ENCODE assay signal across 30 cellular contexts in the genomic region with DNA sequence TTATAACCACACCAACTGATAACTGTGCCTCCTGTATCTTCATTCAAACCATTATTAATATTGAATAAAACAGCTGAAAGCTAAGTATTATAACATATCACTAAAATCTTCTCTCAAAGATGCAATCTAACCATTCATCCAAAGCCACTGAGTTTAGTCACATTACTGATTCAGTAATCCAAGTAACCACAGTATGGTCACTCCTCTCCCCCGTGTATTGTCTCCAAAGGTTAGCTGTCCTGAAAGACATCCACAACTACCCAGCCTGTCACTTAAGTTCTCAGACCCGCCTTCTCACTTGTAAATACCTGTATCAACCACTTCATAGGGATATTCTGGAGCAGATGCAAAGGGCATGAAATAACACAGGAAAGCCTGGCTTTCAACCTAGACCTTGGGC.
"Had no signal": no experiment of that assay in that cellular context is flagged by ENCODE, and none has a peak within 500 bp of the region (broad histone marks: within the 10 kb centered on the region; RNA-seq: fewer than 3 reads in every experiment).

No MANE protein-coding gene starts in this region.

- H3K27ac Mint-ChIP-seq: activated B cell treated with CpG ODN at 0.5 μM for 24 hours; activated CD4-positive, alpha-beta T cell treated with anti-CD3 and anti-CD28 coated beads, Interleukin-2, amount 10 ng/mL, durations not matched to agents 24 days and 14 days; activated CD8-positive, alpha-beta memory T cell treated with anti-CD3 and anti-CD28 coated beads, Interleukin-2, amount 10 ng/mL, durations not matched to agents 7 days and 5 days; activated T-helper 2 cell treated with anti-CD3 and anti-CD28 coated beads, Interferon-gamma antibody, Interleukin-2, Interleukin-4, amounts not matched to agents 10 μg/mL and 5 μg/mL and 100 μg/mL, durations not matched to agents 14 hours and 24 hours and 36 hours; T-helper 1 cell treated with Interleukin-12 subunit alpha and Interleukin-12 subunit beta and Interleukin-4 antibody, amounts not matched to agents 30 μg/mL and 1 μg/mL, for 36 hours had no signal

- ATAC-seq: activated CD8-positive, alpha-beta memory T cell treated with anti-CD3 and anti-CD28 coated beads, Interleukin-2, amount 10 ng/mL, durations not matched to agents 7 days and 5 days; activated T-cell treated with anti-CD3 and anti-CD28 coated beads, Interleukin-2, amount 50 U/mL, for 4 hours; body of pancreas; SK-N-SH treated with all-trans-retinoic acid at 6 μM for 48 hours had no signal

- DNase-seq: activated B cell treated with CpG ODN at 0.5 μM for 24 hours; activated CD4-positive, alpha-beta T cell treated with anti-CD3 and anti-CD28 coated beads for 1 hour; activated CD4-positive, alpha-beta T cell treated with anti-CD3 and anti-CD28 coated beads, Interleukin-2, amount 10 ng/mL, durations not matched to agents 24 days and 14 days; activated CD4-positive, alpha-beta T cell treated with anti-CD3 and anti-CD28 coated beads, Interleukin-2, amount 50 U/mL, for 48 hours; activated CD8-positive, alpha-beta memory T cell treated with anti-CD3 and anti-CD28 coated beads, Interleukin-2, amount 10 ng/mL, durations not matched to agents 7 days and 5 days; activated gamma-delta T cell treated with Interleukin-2 at 50 U/mL for 16 hours; activated naive CD4-positive, alpha-beta T cell treated with anti-CD3 and anti-CD28 coated beads, Interleukin-2, amount 50 U/mL, for 16 hours; activated T-cell treated with anti-CD3 and anti-CD28 coated beads, Interleukin-2, amount 50 U/mL, for 4 hours; body of pancreas; central memory CD4-positive, alpha-beta T cell; KG1; MM.1S; NCI-H1105 treated with DMSO at 0.1 percent for 48 hours; NCI-H1436 treated with DMSO at 0.1 percent for 48 hours; NCI-H187; NCI-H2081; NCI-H510A treated with DMSO at 0.1 percent for 48 hours; NCI-H69; NK-92 treated with Interleukin-12 subunit alpha and Interleukin-12 subunit beta, amount 100 ng/mL, for 24 hours; OCI-M1; Peyer's patch; SHP77; SW 1271; T-helper 9 cell had no signal

- H3K4me1 Mint-ChIP-seq: activated B cell treated with CpG ODN at 0.5 μM for 24 hours; activated CD4-positive, alpha-beta T cell treated with anti-CD3 and anti-CD28 coated beads, Interleukin-2, amount 10 ng/mL, durations not matched to agents 24 days and 14 days; IgD-negative memory B cell had no signal

- H3K27me3 ChIP-seq: ascending aorta, body of pancreas, Peyer's patch, SJSA1 had no signal

- H3K9me3 Mint-ChIP-seq: activated B cell treated with CpG ODN at 0.5 μM for 24 hours; activated CD4-positive, alpha-beta T cell treated with anti-CD3 and anti-CD28 coated beads, Interleukin-2, amount 10 ng/mL, durations not matched to agents 24 days and 14 days; activated T-cell treated with anti-CD3 and anti-CD28 coated beads, Interleukin-2, amount 50 U/mL, for 4 hours; activated T-helper 2 cell treated with anti-CD3 and anti-CD28 coated beads, Interferon-gamma antibody, Interleukin-2, Interleukin-4, amounts not matched to agents 10 μg/mL and 5 μg/mL and 100 μg/mL, durations not matched to agents 14 hours and 24 hours and 36 hours; T-helper 1 cell treated with Interleukin-12 subunit alpha and Interleukin-12 subunit beta and Interleukin-4 antibody, amounts not matched to agents 30 μg/mL and 1 μg/mL, for 36 hours had no signal

- H3K27ac ChIP-seq: ascending aorta, body of pancreas, Peyer's patch, SJSA1 had no signal

- H3K9me3 ChIP-seq: ascending aorta, body of pancreas, Peyer's patch, SJSA1 had no signal

- H3K4me3 Mint-ChIP-seq: activated B cell treated with CpG ODN at 0.5 μM for 24 hours; activated CD4-positive, alpha-beta T cell treated with anti-CD3 and anti-CD28 coated beads, Interleukin-2, amount 10 ng/mL, durations not matched to agents 24 days and 14 days; activated CD8-positive, alpha-beta memory T cell treated with anti-CD3 and anti-CD28 coated beads, Interleukin-2, amount 10 ng/mL, durations not matched to agents 7 days and 5 days; activated T-cell treated with anti-CD3 and anti-CD28 coated beads, Interleukin-2, amount 50 U/mL, for 4 hours; IgD-negative memory B cell; T-helper 1 cell treated with Interleukin-12 subunit alpha and Interleukin-12 subunit beta and Interleukin-4 antibody, amounts not matched to agents 30 μg/mL and 1 μg/mL, for 36 hours had no signal

- H3K4me3 ChIP-seq: ascending aorta, body of pancreas, Peyer's patch, SJSA1 had no signal

- H3K4me1 ChIP-seq: ascending aorta, body of pancreas, Peyer's patch, SJSA1 had no signal

- H3K36me3 ChIP-seq: Peyer's patch, SJSA1 had no signal

- H3K27me3 Mint-ChIP-seq: activated B cell treated with CpG ODN at 0.5 μM for 24 hours; activated CD4-positive, alpha-beta T cell treated with anti-CD3 and anti-CD28 coated beads, Interleukin-2, amount 10 ng/mL, durations not matched to agents 24 days and 14 days; activated CD8-positive, alpha-beta memory T cell treated with anti-CD3 and anti-CD28 coated beads, Interleukin-2, amount 10 ng/mL, durations not matched to agents 7 days and 5 days; IgD-negative memory B cell had no signal
